9 cellular contexts compared by ENCODE assay signal in genomic region chr2:190415794-190416729, GRCh38. TPM values are rescaled to one million over a fixed set of nuclear protein-coding genes. Genes with fewer than 3 reads are reported as not detected.
DNase-seq lines count a peak whose midpoint lies in the region; ATAC-seq and TF ChIP-seq lines count a peak whose summit lies in the region.
"Had no signal": no experiment of that assay in that cellular context is flagged by ENCODE, and none has a peak within 500 bp of the region (broad histone marks: within the 10 kb centered on the region; RNA-seq: fewer than 3 reads in every experiment).

No MANE protein-coding gene starts in this region.

- H3K4me1 ChIP-seq in aorta (ENCODE audit: control insufficient read depth in 1 of 2, insufficient read depth in 2 of 2, low read length in 2 of 2) (no peaks in the 10 kb centered on the region), Caco-2 (no peaks in the 10 kb centered on the region)

- POLR2A ChIA-PET in activated CD8-positive, alpha-beta T cell treated with anti-CD3 and anti-CD28 coated beads for 36 hours (lab: Charles Lee) = interaction anchor here (0.7 to 2.0 kb wide), 4 partner anchors 9 to 117 kb away, joined by 3 to 10 read pairs (median 3); no protein-coding TSS in a partner anchor
- POLR2A ChIA-PET in Caco-2 (lab: Charles Lee) = no interaction called here

- DNase-seq in T-helper 1 cell (no peak), sciatic nerve (ENCODE audit: low spot score) (no peak), LoVo (ENCODE audit: low spot score) (no peak), aorta (no peak), Caco-2 (no peak)
- no peak for DNase-seq in activated CD8-positive, alpha-beta T cell treated with anti-CD3 and anti-CD28 coated beads for 36 hours
- DNase-seq: NCI-H2029 had no signal

- H3K27ac Mint-ChIP-seq in T-helper 1 cell treated with Interleukin-12 subunit alpha and Interleukin-12 subunit beta and Interleukin-4 antibody, amounts not matched to agents 30 μg/mL and 1 μg/mL, for 36 hours = peak overlapping the region; percentile 72
- peak overlapping the region; percentile 91 for H3K27ac Mint-ChIP-seq in activated CD8-positive, alpha-beta T cell treated with anti-CD3 and anti-CD28 coated beads for 36 hours
- no peak overlapping the region for H3K27ac Mint-ChIP-seq in Caco-2 (ENCODE audit: unreplicated experiment)

- H3K9me3 ChIP-seq in aorta (ENCODE audit: control insufficient read depth, low read length) (no peaks in the 10 kb centered on the region), Caco-2 (no peaks in the 10 kb centered on the region)

- peaks cover 39% of the 10 kb centered on the region for H3K36me3 Mint-ChIP-seq in T-helper 1 cell treated with Interleukin-12 subunit alpha and Interleukin-12 subunit beta and Interleukin-4 antibody, amounts not matched to agents 30 μg/mL and 1 μg/mL, for 36 hours (ENCODE audit: low read depth)
- H3K36me3 Mint-ChIP-seq in activated CD8-positive, alpha-beta T cell treated with anti-CD3 and anti-CD28 coated beads for 36 hours (ENCODE audit: low read depth) = peaks cover 27% of the 10 kb centered on the region
- no peaks in the 10 kb centered on the region for H3K36me3 Mint-ChIP-seq in Caco-2 (ENCODE audit: insufficient read depth, unreplicated experiment)

- no peak for TF ChIP-seq CTCF in activated CD8-positive, alpha-beta T cell treated with anti-CD3 and anti-CD28 coated beads for 36 hours (IDR thresholded peaks at IDR 0.05)
- TF ChIP-seq CTCF in Caco-2 (IDR thresholded peaks at IDR 0.05; ENCODE audit: insufficient read depth in 1 of 2, low read depth in 1 of 2, low read length in 1 of 2, severe bottlenecking in 1 of 2, unreplicated experiment in 1 of 2) = no peak

- no TSS peak for BruUV-seq in Caco-2 (replicated peaks; lab: Mats Ljungman, UMichigan)

- peak; percentile 59 for ATAC-seq in HG03108 (IDR thresholded peaks at IDR 0.05; ENCODE audit: unreplicated experiment)
- ATAC-seq in activated CD8-positive, alpha-beta T cell treated with anti-CD3 and anti-CD28 coated beads for 36 hours = peak; percentile 59
- peak; percentile 57 for ATAC-seq in sciatic nerve
- ATAC-seq in aorta (ENCODE audit: low FRiP score) = no peak

- H3K27ac ChIP-seq in aorta (ENCODE audit: low read depth in 1 of 2, low read length in 2 of 2) = no peak overlapping the region

- H3K4me3 Mint-ChIP-seq in T-helper 1 cell treated with Interleukin-12 subunit alpha and Interleukin-12 subunit beta and Interleukin-4 antibody, amounts not matched to agents 30 μg/mL and 1 μg/mL, for 36 hours = peak overlapping the region; percentile 14
- H3K4me3 Mint-ChIP-seq in activated CD8-positive, alpha-beta T cell treated with anti-CD3 and anti-CD28 coated beads for 36 hours = peak overlapping the region; percentile 62
- H3K4me3 Mint-ChIP-seq in Caco-2 (ENCODE audit: unreplicated experiment) = no peak overlapping the region

- peaks cover 47% of the 10 kb centered on the region for H3K4me1 Mint-ChIP-seq in T-helper 1 cell treated with Interleukin-12 subunit alpha and Interleukin-12 subunit beta and Interleukin-4 antibody, amounts not matched to agents 30 μg/mL and 1 μg/mL, for 36 hours (ENCODE audit: low read depth)
- peaks cover 74% of the 10 kb centered on the region for H3K4me1 Mint-ChIP-seq in activated CD8-positive, alpha-beta T cell treated with anti-CD3 and anti-CD28 coated beads for 36 hours (ENCODE audit: low read depth)
- no peaks in the 10 kb centered on the region for H3K4me1 Mint-ChIP-seq in Caco-2 (ENCODE audit: low read depth, unreplicated experiment)

- WGBS in aorta, 2 donors = 88 to 94% methylated on average over 2 of the region's 2 CpGs

- H3K27me3 Mint-ChIP-seq in T-helper 1 cell treated with Interleukin-12 subunit alpha and Interleukin-12 subunit beta and Interleukin-4 antibody, amounts not matched to agents 30 μg/mL and 1 μg/mL, for 36 hours (ENCODE audit: low read depth) = no peaks in the 10 kb centered on the region
- H3K27me3 Mint-ChIP-seq in activated CD8-positive, alpha-beta T cell treated with anti-CD3 and anti-CD28 coated beads for 36 hours = no peaks in the 10 kb centered on the region
- no peaks in the 10 kb centered on the region for H3K27me3 Mint-ChIP-seq in Caco-2 (ENCODE audit: insufficient read depth, unreplicated experiment)

- H3K9me3 Mint-ChIP-seq in T-helper 1 cell treated with Interleukin-12 subunit alpha and Interleukin-12 subunit beta and Interleukin-4 antibody, amounts not matched to agents 30 μg/mL and 1 μg/mL, for 36 hours = no peaks in the 10 kb centered on the region
- no peaks in the 10 kb centered on the region for H3K9me3 Mint-ChIP-seq in activated CD8-positive, alpha-beta T cell treated with anti-CD3 and anti-CD28 coated beads for 36 hours
- H3K9me3 Mint-ChIP-seq in Caco-2 (ENCODE audit: unreplicated experiment) = no peaks in the 10 kb centered on the region

- H3K36me3 ChIP-seq in aorta (ENCODE audit: control insufficient read depth in 1 of 2, insufficient read depth in 2 of 2, low read length in 1 of 2) (no peaks in the 10 kb centered on the region), Caco-2 (ENCODE audit: control insufficient read depth, insufficient read depth, low read length) (no peaks in the 10 kb centered on the region)

- intact Hi-C loops in activated CD8-positive, alpha-beta T cell treated with anti-CD3 and anti-CD28 coated beads for 36 hours (cut with micrococcal nuclease) = loop anchor here (10.0 kb wide), 1 partner anchor 99 kb away; no protein-coding TSS in a partner anchor
- intact Hi-C loops in sciatic nerve (cut with DNase I) (no loop called here), aorta (cut with DNase I) (no loop called here), Caco-2 (cut with micrococcal nuclease; ENCODE audit: unreplicated experiment) (no loop called here)

- H3K4me3 ChIP-seq in aorta (ENCODE audit: low read length in 2 of 2) (no peak overlapping the region), Caco-2 (ENCODE audit: low read depth, low read length) (no peak overlapping the region)

- no peaks in the 10 kb centered on the region for H3K27me3 ChIP-seq in aorta (ENCODE audit: control insufficient read depth in 1 of 2, insufficient read depth in 2 of 2, low read length in 1 of 2)
- no peaks in the 10 kb centered on the region for H3K27me3 ChIP-seq in Caco-2 (replicated peaks; ENCODE audit: control insufficient read depth, insufficient read depth, low read length)

- CTCF ChIA-PET in activated CD8-positive, alpha-beta T cell treated with anti-CD3 and anti-CD28 coated beads for 36 hours (lab: Charles Lee) = interaction anchor here (1.0 to 1.7 kb wide), 2 partner anchors 9 to 11 kb away, joined by 4 to 5 read pairs; no protein-coding TSS in a partner anchor
- CTCF ChIA-PET in Caco-2 (lab: Charles Lee) = no interaction called here

RNA-seq across cellular contexts. Expression of gene MFSD6, which starts 7.9 kb away (rescaled TPM):
- total RNA-seq in activated CD8-positive, alpha-beta T cell treated with anti-CD3 and anti-CD28 coated beads for 36 hours = 10 to 100 TPM; 31.5 to 32.8 TPM
- total RNA-seq in sciatic nerve (47.5 TPM), aorta (10 to 100 TPM; 20.4 to 21.5 TPM), Caco-2 (2022) (10.9 and 11.1 TPM in 2 replicates)
- 10 to 100 TPM; 10.1 to 13.3 TPM for polyA plus RNA-seq in aorta
